Comparison of ENCODE assay signal across 10 cellular contexts in genomic region chr20:50027611-50028105, GRCh38. TPM values are rescaled to one million over a fixed set of nuclear protein-coding genes. Genes with fewer than 3 reads are reported as not detected.
DNase-seq lines count a peak whose midpoint lies in the region; ATAC-seq and TF ChIP-seq lines count a peak whose summit lies in the region.
"Had no signal": no experiment of that assay in that cellular context is flagged by ENCODE, and none has a peak within 500 bp of the region (broad histone marks: within the 10 kb centered on the region; RNA-seq: fewer than 3 reads in every experiment).

No MANE protein-coding gene starts in this region.

- H3K4me1 ChIP-seq in psoas muscle, result peaks cover 12% of the 10 kb centered on the region

- H3K9me3 ChIP-seq in psoas muscle, result no peaks in the 10 kb centered on the region

- H3K36me3 ChIP-seq in psoas muscle (ENCODE audit: insufficient read depth in 1 of 2, low read depth in 1 of 2), result no peaks in the 10 kb centered on the region

- no peak overlapping the region for H3K27ac ChIP-seq in psoas muscle

- ATAC-seq in psoas muscle (peak; percentile 47 to 76 (median 56)), HG02840 (IDR thresholded peaks at IDR 0.05; ENCODE audit: low FRiP score, unreplicated experiment) (no peak), HG02884 (IDR thresholded peaks at IDR 0.05; ENCODE audit: unreplicated experiment) (no peak), GM21360 (IDR thresholded peaks at IDR 0.05; ENCODE audit: unreplicated experiment) (no peak)
- ATAC-seq: activated T-cell treated with anti-CD3 and anti-CD28 coated beads, Interleukin-2, amount 50 U/mL, for 4 hours had no signal

- 42 to 53% (median 52%) methylated on average over 12 of the region's 12 CpGs for WGBS in psoas muscle, 3 donors

- DNase-seq in GM03348 (ENCODE audit: low spot score) (peak; percentile 95), amygdala (lab: John Stamatoyannopoulos, UW) (peak in 46 of 56 donors; percentile 5 to 90 (median 56)), cardiac septum (ENCODE audit: low spot score) (peak; percentile 89), psoas muscle (peak; percentile 65 to 71), NAMALWA (ENCODE audit: low spot score) (no peak)
- DNase-seq: activated T-cell treated with anti-CD3 and anti-CD28 coated beads, Interleukin-2, amount 50 U/mL, for 4 hours; NCI-H774 had no signal

- H3K4me3 ChIP-seq in psoas muscle, result no peak overlapping the region

- H3K27me3 ChIP-seq in psoas muscle (ENCODE audit: insufficient read depth in 3 of 3, low read length in 2 of 3), result no peaks in the 10 kb centered on the region

- no peak for TF ChIP-seq CTCF in psoas muscle (IDR thresholded peaks at IDR 0.05)

- intact Hi-C loops in cardiac septum (cut with DNase I), result no loop called here
- intact Hi-C loops in psoas muscle (cut with DNase I), result no loop called here

RNA-seq across cellular contexts. Expression of gene SNAI1, which starts 44.9 kb away (rescaled TPM):
- total RNA-seq in cardiac septum (4.3 TPM), psoas muscle (1 to 10 TPM in 2 of 4 donors, under 1 TPM in 2; 0.75 to 3.0 (median 1.9) TPM)
- polyA plus RNA-seq in psoas muscle, result 1 to 10 TPM in 2 of 3 donors, under 1 TPM in 1; 0.49 to 4.6 (median 1.1) TPM

Comparison
In these comparisons a context has a peak if more than half of its experiments do, and no peak if none do; other contexts are left out.
1. ATAC-seq: peak in psoas muscle (4 of 4); none in HG02840 (single experiment), HG02884 (single experiment) and GM21360 (single experiment).